ENCODE assay signal across 23 cellular contexts in genomic region chr17:34556951-34557350, GRCh38. TPM values are rescaled to one million over a fixed set of nuclear protein-coding genes. Genes with fewer than 3 reads are reported as not detected.
A peak's percentile ranks its signal among the peaks of the same experiment; 100 is the strongest.
DNase-seq lines count a peak whose midpoint lies in the region; ATAC-seq lines count a peak whose summit lies in the region.
"Had no signal": no experiment of that assay in that cellular context is flagged by ENCODE, and none has a peak within 500 bp of the region (broad histone marks: within the 10 kb centered on the region; RNA-seq: fewer than 3 reads in every experiment).

No MANE protein-coding gene starts in this region.

- peaks cover 0 to 2% (median 0%) of the 10 kb centered on the region in 3 experiments for H3K27me3 ChIP-seq in neuronal stem cell (ENCODE audit: control insufficient read depth in 3 of 3, insufficient read depth in 3 of 3, low read depth in 1 of 3, low read length in 3 of 3)

- H3K79me1 ChIP-seq in neuronal stem cell (ENCODE audit: low read depth, low read length), result no peaks in the 10 kb centered on the region

- no peak overlapping the region for H3K9ac ChIP-seq in neuronal stem cell (ENCODE audit: low read depth, low read length, poor library complexity)

- no peak overlapping the region for H3K4ac ChIP-seq in neuronal stem cell (ENCODE audit: low read length)

- DNase-seq in Ammon's horn (ENCODE audit: low spot score), result peak; percentile 46
- DNase-seq in COR-L47 (lab: John Stamatoyannopoulos, UW), result peak; percentile 27
- peak; percentile 71 for DNase-seq in NCI-H82 (lab: John Stamatoyannopoulos, UW)
- no peak for DNase-seq in neuronal stem cell (ENCODE audit: low spot score)
- no peak for DNase-seq in GDM1 (lab: John Stamatoyannopoulos, UW)
- DNase-seq in stimulated activated CD8-positive, alpha-beta memory T cell treated with anti-CD3 and anti-CD28 coated beads, Interleukin-4, amount 100 ng/mL, for 48 hours, result no peak
- DNase-seq: AML-193; Calu3; CD8-positive, alpha-beta T cell; Kasumi-1; NCI-H1092 treated with DMSO at 0.1 percent for 48 hours; NCI-H1436 treated with DMSO at 0.1 percent for 48 hours; NCI-H187 treated with DMSO at 0.1 percent for 48 hours; NCI-H446; NCI-H526 treated with DMSO at 0.1 percent for 48 hours; NK-92 treated with Interleukin-12 subunit alpha and Interleukin-12 subunit beta, amount 100 ng/mL, for 24 hours; Right ventricle myocardium superior; T-cell had no signal

- no peak overlapping the region for H2AK5ac ChIP-seq in neuronal stem cell (ENCODE audit: low read depth, low read length)

- no peak overlapping the region for H4K91ac ChIP-seq in neuronal stem cell (ENCODE audit: low read depth, low read length, poor library complexity)

- peak overlapping the region; percentile 8 for H2BK5ac ChIP-seq in neuronal stem cell (ENCODE audit: low read length)

- H2AFZ ChIP-seq in neuronal stem cell (ENCODE audit: low read length), result no peak overlapping the region
- H2AFZ ChIP-seq: GM23338 had no signal

- H3K18ac ChIP-seq in neuronal stem cell (ENCODE audit: low read length), result no peak overlapping the region

- no peak overlapping the region for H3K4me2 ChIP-seq in neuronal stem cell (ENCODE audit: insufficient read depth, low read length, poor library complexity, severe bottlenecking)
- H3K4me2 ChIP-seq: A549, GM23338 had no signal

- H3K4me1 ChIP-seq in neuronal stem cell (ENCODE audit: control insufficient read depth in 2 of 2, insufficient read depth in 1 of 2, low read depth in 1 of 2, low read length in 2 of 2), result peaks cover 0 to 2% of the 10 kb centered on the region in 2 donors
- H3K4me1 ChIP-seq: A549 had no signal

- no peak overlapping the region for H3K23ac ChIP-seq in neuronal stem cell (ENCODE audit: low read depth, low read length, poor library complexity)

- H2BK120ac ChIP-seq in neuronal stem cell (ENCODE audit: low read depth, low read length), result no peak overlapping the region

- H3K27ac ChIP-seq in neuronal stem cell (replicated peaks; ENCODE audit: low read length), result no peak overlapping the region
- H3K27ac ChIP-seq: A549, C4-2B had no signal

- H3K4me3 ChIP-seq in neuronal stem cell (ENCODE audit: low read length in 2 of 2), result peak overlapping the region in 1 of 2 donors; percentile 31
- H3K4me3 ChIP-seq: A549, GM23338, K562 had no signal

- no peaks in the 10 kb centered on the region for H3K9me3 ChIP-seq in neuronal stem cell (replicated peaks in 1 of 2; ENCODE audit: control insufficient read depth in 2 of 2, insufficient read depth in 1 of 2, low read depth in 1 of 2, low read length in 2 of 2)
- H3K9me3 ChIP-seq: A549 had no signal

- no peak overlapping the region for H2BK15ac ChIP-seq in neuronal stem cell (ENCODE audit: low read length)

- WGBS in neuronal stem cell (ENCODE audit: extremely low coverage in 2 of 2, insufficient read length in 2 of 2, insufficient replicate concordance in 1 of 2), 2 donors, result no CpG with 5 or more reads among the region's 2 CpGs

- no peaks in the 10 kb centered on the region for H3K36me3 ChIP-seq in neuronal stem cell (replicated peaks in 1 of 2; ENCODE audit: control insufficient read depth in 2 of 2, insufficient read depth in 2 of 2, low read length in 2 of 2)

- no peak for ATAC-seq in HG02763 (IDR thresholded peaks at IDR 0.05; ENCODE audit: unreplicated experiment)
- ATAC-seq: CD8-positive, alpha-beta T cell; T-cell had no signal

- no peak overlapping the region for H3K14ac ChIP-seq in neuronal stem cell (ENCODE audit: low read length)

- no peak overlapping the region for H4K8ac ChIP-seq in neuronal stem cell (ENCODE audit: low read depth, low read length)

- H2BK12ac ChIP-seq in neuronal stem cell (ENCODE audit: low read length), result no peak overlapping the region

RNA-seq across cellular contexts. Expression of gene TMEM132E, which starts 22.4 kb away (rescaled TPM):
- polyA plus RNA-seq in neuronal stem cell (2013, experiment 1 of 2), result 0.29 TPM
- 0.25 TPM for polyA plus RNA-seq in neuronal stem cell (2013, experiment 2 of 2)
- polyA plus RNA-seq: A549, K562 had no signal

Comparison
In these comparisons a context has a peak if more than half of its experiments do, and no peak if none do; other contexts are left out.
1. DNase-seq: peak in Ammon's horn (single experiment), COR-L47 (single experiment) and NCI-H82 (single experiment); none in neuronal stem cell (single experiment), GDM1 (single experiment) and stimulated activated CD8-positive, alpha-beta memory T cell treated with anti-CD3 and anti-CD28 coated beads, Interleukin-4, amount 100 ng/mL, for 48 hours (single experiment).